Comparison of ENCODE assay signal across 18 cellular contexts in the genomic region with DNA sequence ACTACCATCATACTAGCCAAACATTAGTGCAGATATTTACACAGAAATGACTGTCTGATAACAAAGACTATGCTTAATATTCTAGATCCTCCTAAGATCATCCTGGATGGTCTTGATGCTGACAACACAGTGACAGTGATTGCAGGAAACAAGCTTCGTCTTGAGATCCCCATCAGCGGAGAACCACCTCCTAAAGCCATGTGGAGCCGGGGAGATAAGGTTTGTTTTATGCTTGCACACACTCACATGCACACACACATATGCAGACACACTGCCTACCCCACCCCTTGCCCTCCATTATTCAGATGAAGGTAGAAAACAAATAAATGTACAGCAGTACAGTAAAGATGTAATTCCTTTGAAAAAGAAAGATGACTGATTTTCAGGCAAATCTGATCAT. TPM values are rescaled to one million over a fixed set of nuclear protein-coding genes. Genes with fewer than 3 reads are reported as not detected.
DNase-seq lines count a peak whose midpoint lies in the region; ATAC-seq, FAIRE-seq and TF ChIP-seq lines count a peak whose summit lies in the region.
"Had no signal": no experiment of that assay in that cellular context is flagged by ENCODE, and none has a peak within 500 bp of the region (broad histone marks: within the 10 kb centered on the region; RNA-seq: fewer than 3 reads in every experiment).

No MANE protein-coding gene starts in this region.

- no peaks in the 10 kb centered on the region for H3K9me3 Mint-ChIP-seq in endodermal cell
- H3K9me3 Mint-ChIP-seq: CD4-positive, CD25-positive, alpha-beta regulatory T cell; GM23338 had no signal

- no peaks in the 10 kb centered on the region for H3K27me3 ChIP-seq in endodermal cell (ENCODE audit: control insufficient read depth, insufficient read depth, low read length, poor library complexity, severe bottlenecking)
- H3K27me3 ChIP-seq in small intestine (ENCODE audit: control insufficient read depth in 2 of 2, insufficient read depth in 2 of 2, low read length in 2 of 2), result no peaks in the 10 kb centered on the region
- H3K27me3 ChIP-seq: BLaER1 treated with 17β-estradiol and CSF1 and Interleukin-3, amounts not matched to agents 10 nM and 100 nM had no signal

- peak; percentile 61 to 69 for DNase-seq in NCI-H526 (lab: John Stamatoyannopoulos, UW)
- peak; percentile 49 for DNase-seq in OCI-M1 (lab: John Stamatoyannopoulos, UW)
- DNase-seq in endodermal cell, result no peak
- peak; percentile 21 for DNase-seq in small intestine
- DNase-seq in stimulated activated CD4-positive, alpha-beta T cell treated with anti-CD3 and anti-CD28 coated beads, Interleukin-1b, Interleukin-23, amount 100 ng/mL, for 48 hours, result no peak
- DNase-seq in activated CD8-positive, alpha-beta memory T cell treated with anti-CD3 and anti-CD28 coated beads for 24 hours, result no peak
- DNase-seq: ACHN; Calu3; CD4-positive, CD25-positive, alpha-beta regulatory T cell; DMS 273 treated with DMSO at 0.1 percent for 48 hours; H7 had no signal

- H3K27ac ChIP-seq in endodermal cell (ENCODE audit: low read depth, low read length) (peak overlapping the region; percentile 40), small intestine (ENCODE audit: low read depth in 1 of 2, low read length in 1 of 2) (peak overlapping the region in 1 of 2 donors; percentile 53)
- H3K27ac ChIP-seq: BLaER1 treated with 17β-estradiol and CSF1 and Interleukin-3, amounts not matched to agents 10 nM and 100 nM; HL-60 had no signal

- H3K27me3 Mint-ChIP-seq in endodermal cell (ENCODE audit: insufficient read depth), result no peaks in the 10 kb centered on the region

- H3K4me1 ChIP-seq in endodermal cell (ENCODE audit: control insufficient read depth, insufficient read depth, low read length), result no peaks in the 10 kb centered on the region
- no peaks in the 10 kb centered on the region for H3K4me1 ChIP-seq in small intestine (ENCODE audit: control insufficient read depth in 2 of 2, insufficient read depth in 1 of 2, low read depth in 1 of 2, low read length in 1 of 2)
- H3K4me1 ChIP-seq: BLaER1 treated with 17β-estradiol and CSF1 and Interleukin-3, amounts not matched to agents 10 nM and 100 nM had no signal

- no peaks in the 10 kb centered on the region for H3K4me1 Mint-ChIP-seq in endodermal cell
- H3K4me1 Mint-ChIP-seq: CD4-positive, CD25-positive, alpha-beta regulatory T cell had no signal

- H3K36me3 Mint-ChIP-seq in endodermal cell (ENCODE audit: low read depth), result no peaks in the 10 kb centered on the region
- H3K36me3 Mint-ChIP-seq: CD4-positive, CD25-positive, alpha-beta regulatory T cell had no signal

- H3K27ac Mint-ChIP-seq in endodermal cell, result no peak overlapping the region
- H3K27ac Mint-ChIP-seq: CD4-positive, CD25-positive, alpha-beta regulatory T cell; GM23338 had no signal

- H3K9me3 ChIP-seq in endodermal cell (ENCODE audit: control insufficient read depth, low read length) (no peaks in the 10 kb centered on the region), small intestine (ENCODE audit: control insufficient read depth, low read depth) (no peaks in the 10 kb centered on the region)

- no peak for FAIRE-seq in small intestine (lab: Jason Lieb, UNC)
- FAIRE-seq: GM18507 had no signal

- TF ChIP-seq CTCF in endodermal cell (conservative IDR thresholded peaks at IDR 0.05), result no peak

- no peak overlapping the region for H3K4me3 Mint-ChIP-seq in endodermal cell
- H3K4me3 Mint-ChIP-seq: CD4-positive, CD25-positive, alpha-beta regulatory T cell; GM23338 had no signal

- no peak for ATAC-seq in GM18870 (IDR thresholded peaks at IDR 0.05; ENCODE audit: unreplicated experiment)

- WGBS in endodermal cell (ENCODE audit: insufficient coverage in 1 of 2, insufficient read length in 1 of 2), 2 experiments, result 79 to 100% methylated on average over 1 to 3 of the region's 3 CpGs
- WGBS in small intestine, 3 donors, result 20 to 61% (median 41%) methylated on average over 3 of the region's 3 CpGs

- H3K9ac ChIP-seq in endodermal cell (ENCODE audit: extremely low read depth, low read length, poor library complexity, severe bottlenecking), result no peak overlapping the region
- H3K9ac ChIP-seq: BLaER1 treated with 17β-estradiol and CSF1 and Interleukin-3, amounts not matched to agents 10 nM and 100 nM had no signal

- H3K36me3 ChIP-seq in endodermal cell (ENCODE audit: control insufficient read depth, insufficient read depth, low read length) (no peaks in the 10 kb centered on the region), small intestine (ENCODE audit: control insufficient read depth in 2 of 2, insufficient read depth in 2 of 2, low read length in 2 of 2) (no peaks in the 10 kb centered on the region)
- H3K36me3 ChIP-seq: BLaER1 treated with 17β-estradiol and CSF1 and Interleukin-3, amounts not matched to agents 10 nM and 100 nM had no signal

- no peak overlapping the region for H3K4me3 ChIP-seq in endodermal cell (ENCODE audit: low read length)
- no peak overlapping the region for H3K4me3 ChIP-seq in small intestine (ENCODE audit: low read depth in 1 of 2, low read length in 2 of 2)
- H3K4me3 ChIP-seq: BLaER1 treated with 17β-estradiol and CSF1 and Interleukin-3, amounts not matched to agents 10 nM and 100 nM; GM23338 had no signal

RNA-seq across cellular contexts. Expression of a gene that starts 44.4 kb away (rescaled TPM):
- total RNA-seq in endodermal cell, result 10 to 100 TPM; 17.2 to 22.1 TPM
- 15.6 TPM for polyA plus RNA-seq in endodermal cell (2013, experiment 1 of 2)
- polyA plus RNA-seq in endodermal cell (2013, experiment 2 of 2), result 14.3 TPM
- 100 to 1,000 TPM in 2 of 3 donors, 10 to 100 TPM in 1; 81.9 to 154 (median 106) TPM for polyA plus RNA-seq in small intestine

RNA-seq across cellular contexts. Expression of a gene that starts 58.3 kb away (rescaled TPM):
- not detected for total RNA-seq in endodermal cell
- polyA plus RNA-seq in endodermal cell (2013, experiment 1 of 2), result 5.2 TPM
- 5.9 TPM for polyA plus RNA-seq in endodermal cell (2013, experiment 2 of 2)
- polyA plus RNA-seq in small intestine, result 1 to 10 TPM in 2 of 3 donors, under 1 TPM in 1; 0.16 to 4.7 (median 2.4) TPM
- total RNA-seq: A172; Calu3; CD4-positive, CD25-positive, alpha-beta regulatory T cell; Daoy; GM23338; H7 had no signal
- polyA plus RNA-seq: CD4-positive, CD25-positive, alpha-beta regulatory T cell had no signal

Comparison
In these comparisons a context has a peak if more than half of its experiments do, and no peak if none do; other contexts are left out.
1. DNase-seq: peak in NCI-H526 (2 of 2), OCI-M1 (single experiment) and small intestine (single experiment); none in endodermal cell (single experiment), stimulated activated CD4-positive, alpha-beta T cell treated with anti-CD3 and anti-CD28 coated beads, Interleukin-1b, Interleukin-23, amount 100 ng/mL, for 48 hours (single experiment) and activated CD8-positive, alpha-beta memory T cell treated with anti-CD3 and anti-CD28 coated beads for 24 hours (single experiment).